In genomic region chr16:19068237-19068815, GRCh38 we compare ENCODE assay signal across 8 cellular contexts. TPM values are rescaled to one million over a fixed set of nuclear protein-coding genes. Genes with fewer than 3 reads are reported as not detected.
DNase-seq lines count a peak whose midpoint lies in the region; ATAC-seq, FAIRE-seq and TF ChIP-seq lines count a peak whose summit lies in the region.

No MANE protein-coding gene starts in this region.

- DNase-seq in bronchial epithelial cell (ENCODE audit: low read depth) (no peak), NCI-H2196 treated with DMSO at 0.1 percent for 48 hours (lab: John Stamatoyannopoulos, UW; ENCODE audit: unreplicated experiment) (no peak)

- H3K9ac ChIP-seq in HUES6 (ENCODE audit: low read length) (peak overlapping the region; percentile 96), mucosa of rectum (ENCODE audit: low read depth in 1 of 2, low read length in 2 of 2) (peak overlapping the region; percentile 83 to 99)

- no peak for FAIRE-seq in bronchial epithelial cell (lab: Jason Lieb, UNC)

- H3K9me3 ChIP-seq in HUES6 (ENCODE audit: control insufficient read depth, insufficient read depth, low read depth, low read length): no peaks in the 10 kb centered on the region
- no peaks in the 10 kb centered on the region for H3K9me3 ChIP-seq in mucosa of rectum (ENCODE audit: control insufficient read depth in 2 of 2, low read length in 2 of 2)

- TF ChIP-seq CTCF in 22Rv1 (IDR thresholded peaks at IDR 0.05) (no peak), bronchial epithelial cell (IDR thresholded peaks at IDR 0.05; ENCODE audit: insufficient read depth, low read length, severe bottlenecking) (no peak)

- H3K36me3 ChIP-seq in HUES6 (ENCODE audit: control insufficient read depth, insufficient read depth, low read length): peaks cover 6% of the 10 kb centered on the region
- peaks cover 3% of the 10 kb centered on the region for H3K36me3 ChIP-seq in bronchial epithelial cell (ENCODE audit: control insufficient read depth, insufficient read depth, low read length)
- peaks cover 4 to 7% of the 10 kb centered on the region in 2 donors for H3K36me3 ChIP-seq in mucosa of rectum (ENCODE audit: control insufficient read depth in 2 of 2, insufficient read depth in 2 of 2, low read length in 2 of 2)

- H3K4me1 ChIP-seq in HUES6 (ENCODE audit: control insufficient read depth, insufficient read depth, low read length): no peaks in the 10 kb centered on the region
- H3K4me1 ChIP-seq in mucosa of rectum (ENCODE audit: control insufficient read depth in 2 of 2, insufficient read depth in 2 of 2, low read length in 2 of 2): peaks cover 9% of the 10 kb centered on the region in 2 donors

- H3K4me3 ChIP-seq in HUES6 (ENCODE audit: low read depth, low read length) (peak overlapping the region; percentile 99), bronchial epithelial cell (ENCODE audit: low read depth, low read length) (peak overlapping the region; percentile 67), mucosa of rectum (ENCODE audit: low read length in 2 of 2) (peak overlapping the region; percentile 68 to 95)

- H3K27me3 ChIP-seq in HUES6 (ENCODE audit: control insufficient read depth, insufficient read depth, low read length) (no peaks in the 10 kb centered on the region), bronchial epithelial cell (ENCODE audit: control insufficient read depth, insufficient read depth, low read length) (no peaks in the 10 kb centered on the region), mucosa of rectum (ENCODE audit: control insufficient read depth in 2 of 2, insufficient read depth in 2 of 2, low read length in 2 of 2) (no peaks in the 10 kb centered on the region)

- ATAC-seq in HG03520 (IDR thresholded peaks at IDR 0.05; ENCODE audit: unreplicated experiment) (no peak), GM21576 (IDR thresholded peaks at IDR 0.05; ENCODE audit: unreplicated experiment) (no peak), GM19395 (IDR thresholded peaks at IDR 0.05; ENCODE audit: unreplicated experiment) (no peak)

- H3K27ac ChIP-seq in 22Rv1 (peak overlapping the region; percentile 93), HUES6 (ENCODE audit: low read depth, low read length) (peak overlapping the region; percentile 100; the same call in 1 of the 2 replicates), mucosa of rectum (ENCODE audit: low read depth in 2 of 2, low read length in 2 of 2) (peak overlapping the region; percentile 100)

RNA-seq across cellular contexts. Expression of gene COQ7, which starts 0.9 kb away (rescaled TPM):
- 15.5 and 19.5 TPM in 2 replicates for total RNA-seq in bronchial epithelial cell

RNA-seq across cellular contexts. Expression of gene ITPRIPL2, which starts 45.4 kb away (rescaled TPM):
- total RNA-seq in bronchial epithelial cell: 16.8 and 18.7 TPM in 2 replicates
